8 cellular contexts compared by ENCODE assay signal in the genomic region with DNA sequence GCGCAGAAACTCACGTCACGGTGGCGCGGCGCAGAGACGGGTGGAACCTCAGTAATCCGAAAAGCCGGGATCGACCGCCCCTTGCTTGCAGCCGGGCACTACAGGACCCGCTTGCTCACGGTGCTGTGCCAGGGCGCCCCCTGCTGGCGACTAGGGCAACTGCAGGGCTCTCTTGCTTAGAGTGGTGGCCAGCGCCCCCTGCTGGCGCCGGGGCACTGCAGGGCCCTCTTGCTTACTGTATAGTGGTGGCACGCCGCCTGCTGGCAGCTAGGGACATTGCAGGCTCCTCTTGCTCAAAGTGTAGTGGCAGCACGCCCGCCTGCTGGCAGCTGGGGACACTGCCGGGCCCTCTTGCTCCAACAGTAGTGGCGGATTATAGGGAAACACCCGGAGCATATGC. TPM values are rescaled to one million over a fixed set of nuclear protein-coding genes. Genes with fewer than 3 reads are reported as not detected.
DNase-seq lines count a peak whose midpoint lies in the region; ATAC-seq and TF ChIP-seq lines count a peak whose summit lies in the region.
"Not testable (repeated sequence)": the region's sequence is repeated elsewhere in the genome, so short reads cannot be mapped to it uniquely, and the experiment has no call there.

No MANE protein-coding gene starts in this region.

- peak overlapping the region; percentile 71 for H3K27ac Mint-ChIP-seq in CD4-positive, alpha-beta T cell
- H3K27ac Mint-ChIP-seq in activated naive CD8-positive, alpha-beta T cell treated with anti-CD3 and anti-CD28 coated beads for 36 hours: not testable (repeated sequence)

- not testable (repeated sequence) for H3K4me1 Mint-ChIP-seq in CD4-positive, alpha-beta T cell (ENCODE audit: low read depth); activated naive CD8-positive, alpha-beta T cell treated with anti-CD3 and anti-CD28 coated beads for 36 hours

- H3K4me3 ChIP-seq in MG63: not testable (repeated sequence)

- H3K9me3 ChIP-seq in CD4-positive, alpha-beta T cell (ENCODE audit: control insufficient read depth, low read length); MG63: not testable (repeated sequence)

- not testable (repeated sequence) for H3K36me3 Mint-ChIP-seq in CD4-positive, alpha-beta T cell (ENCODE audit: low read depth); activated naive CD8-positive, alpha-beta T cell treated with anti-CD3 and anti-CD28 coated beads for 36 hours

- TF ChIP-seq CTCF in CD4-positive, alpha-beta T cell (IDR thresholded peaks at IDR 0.05): peak; percentile 43
- peak; percentile 62 for TF ChIP-seq CTCF in foreskin keratinocyte (conservative IDR thresholded peaks at IDR 0.05)
- TF ChIP-seq CTCF in omental fat pad (IDR thresholded peaks at IDR 0.05): not testable (repeated sequence)

- not testable (repeated sequence) for H3K27me3 ChIP-seq in CD4-positive, alpha-beta T cell (ENCODE audit: control insufficient read depth, insufficient read depth, low read length); MG63; foreskin keratinocyte

- H3K27me3 Mint-ChIP-seq in CD4-positive, alpha-beta T cell; activated naive CD8-positive, alpha-beta T cell treated with anti-CD3 and anti-CD28 coated beads for 36 hours: not testable (repeated sequence)

- POLR2A ChIA-PET in CD4-positive, alpha-beta T cell (lab: Charles Lee): not testable (repeated sequence)

- DNase-seq in CD4-positive, alpha-beta T cell: peak; percentile 73 to 90 (median 80)
- peak; percentile 83 for DNase-seq in MG63
- DNase-seq in NK-92 treated with Interleukin-12 subunit alpha and Interleukin-12 subunit beta, amount 100 ng/mL, for 24 hours (lab: John Stamatoyannopoulos, UW): peak; percentile 85
- peak; percentile 72 to 92 for DNase-seq in activated CD4-positive, alpha-beta T cell treated with anti-CD3 and anti-CD28 coated beads for 24 hours (ENCODE audit: low read depth in 2 of 2)
- DNase-seq in activated naive CD8-positive, alpha-beta T cell treated with anti-CD3 and anti-CD28 coated beads for 36 hours: peak; percentile 84
- not testable (repeated sequence) for DNase-seq in foreskin keratinocyte
- DNase-seq in omental fat pad (ENCODE audit: low spot score): peak; percentile 99
- DNase-seq in stimulated activated CD8-positive, alpha-beta memory T cell treated with anti-CD3 and anti-CD28 coated beads, Interleukin-4, amount 100 ng/mL, for 24 hours (ENCODE audit: low read depth): peak; percentile 76

- intact Hi-C loops in CD4-positive, alpha-beta T cell (cut with DNase I, micrococcal nuclease): not testable (repeated sequence)

- not testable (repeated sequence) for H3K27ac ChIP-seq in CD4-positive, alpha-beta T cell (ENCODE audit: low read depth, low read length); foreskin keratinocyte

- peak; percentile 48 for ATAC-seq in CD4-positive, alpha-beta T cell (ENCODE audit: poor library complexity)
- not testable (repeated sequence) for ATAC-seq in foreskin keratinocyte; omental fat pad (ENCODE audit: low FRiP score)

- peak overlapping the region; percentile 73 for H3K4me3 Mint-ChIP-seq in CD4-positive, alpha-beta T cell
- H3K4me3 Mint-ChIP-seq in activated naive CD8-positive, alpha-beta T cell treated with anti-CD3 and anti-CD28 coated beads for 36 hours: not testable (repeated sequence)

- not testable (repeated sequence) for H3K36me3 ChIP-seq in MG63

- H3K4me1 ChIP-seq in foreskin keratinocyte: not testable (repeated sequence)

- H3K9me3 Mint-ChIP-seq in CD4-positive, alpha-beta T cell; activated naive CD8-positive, alpha-beta T cell treated with anti-CD3 and anti-CD28 coated beads for 36 hours: not testable (repeated sequence)

- CTCF ChIA-PET in CD4-positive, alpha-beta T cell (lab: Charles Lee): not testable (repeated sequence)

RNA-seq across cellular contexts. Expression of a gene that starts 42.6 kb away (rescaled TPM):
- total RNA-seq in CD4-positive, alpha-beta T cell: 1 to 10 TPM; 4.1 TPM
- 16.4 and 25.5 TPM in 2 replicates for total RNA-seq in MG63 (2014; rRNA removed; shearing (Covaris generic); ENCODE audit: low replicate concordance)
- total RNA-seq in activated naive CD8-positive, alpha-beta T cell treated with anti-CD3 and anti-CD28 coated beads for 36 hours: 10 to 100 TPM; 55.3 to 56.0 TPM
- total RNA-seq in foreskin keratinocyte (10.7 and 16.2 TPM in 2 replicates), omental fat pad (1 to 10 TPM; 3.4 to 6.3 (median 4.1) TPM)
- 30.2 and 35.2 TPM in 2 replicates for polyA plus RNA-seq in foreskin keratinocyte

RNA-seq across cellular contexts. Expression of a gene that starts 42.9 kb away (rescaled TPM):
- total RNA-seq in CD4-positive, alpha-beta T cell: 1 to 10 TPM; 4.8 to 5.1 TPM
- 33.1 and 87.8 TPM in 2 replicates for total RNA-seq in MG63 (2014; rRNA removed; shearing (Covaris generic); ENCODE audit: low replicate concordance)
- 100 to 1,000 TPM in 1 of 2 experiments, 10 to 100 TPM in 1; 98.4 to 103 TPM for total RNA-seq in activated naive CD8-positive, alpha-beta T cell treated with anti-CD3 and anti-CD28 coated beads for 36 hours
- total RNA-seq in foreskin keratinocyte (46.4 and 67.2 TPM in 2 replicates), omental fat pad (10 to 100 TPM; 14.1 to 20.3 (median 17.6) TPM)
- 70.7 and 98.1 TPM in 2 replicates for polyA plus RNA-seq in foreskin keratinocyte
